Comparison of ENCODE assay signal across 19 cellular contexts in the genomic region with DNA sequence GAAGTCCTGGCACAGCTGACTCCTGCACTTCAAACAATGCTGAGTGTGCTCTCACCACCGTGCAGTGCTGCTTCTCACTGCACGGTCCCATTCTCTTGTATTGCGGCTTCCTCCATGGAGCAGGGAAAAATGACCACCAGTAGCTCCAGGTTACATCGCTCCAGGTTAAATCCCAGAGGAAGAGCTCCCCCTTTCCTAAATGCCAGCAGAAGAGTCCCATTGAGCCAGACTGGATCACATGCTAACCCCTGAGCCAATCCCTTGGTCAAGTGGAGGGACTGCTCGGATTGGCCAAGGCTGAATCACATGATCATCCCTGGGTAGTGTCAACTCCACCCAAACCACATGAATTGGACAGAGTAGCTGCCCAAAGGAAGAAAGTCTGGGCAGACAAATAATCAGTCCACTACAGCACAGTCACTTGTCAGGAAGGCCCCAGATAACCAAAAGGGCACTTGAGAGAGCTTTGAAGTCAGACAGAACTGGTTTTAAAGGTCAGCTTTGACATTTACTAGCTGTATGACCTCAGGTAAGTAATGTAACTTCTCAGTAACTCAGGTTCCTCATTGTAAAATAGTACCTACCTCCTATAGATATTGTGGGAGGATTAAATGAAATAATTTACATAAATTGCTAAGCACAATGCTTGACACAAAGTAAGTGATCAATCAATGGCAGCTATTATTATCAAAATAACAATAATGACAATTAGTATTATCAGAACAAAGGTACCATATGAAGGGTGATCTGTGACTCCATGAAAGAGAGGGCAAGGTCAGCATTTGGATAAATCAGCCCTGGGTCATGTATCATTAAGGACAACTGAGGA. TPM values are rescaled to one million over a fixed set of nuclear protein-coding genes. Genes with fewer than 3 reads are reported as not detected.
DNase-seq lines count a peak whose midpoint lies in the region; ATAC-seq and TF ChIP-seq lines count a peak whose summit lies in the region.
"Had no signal": no experiment of that assay in that cellular context is flagged by ENCODE, and none has a peak within 500 bp of the region (broad histone marks: within the 10 kb centered on the region; RNA-seq: fewer than 3 reads in every experiment).

No MANE protein-coding gene starts in this region.

- intact Hi-C loops in HCT116 (cut with micrococcal nuclease), result no loop called here
- intact Hi-C loops in adrenal gland (cut with DNase I), result no loop called here
- intact Hi-C loops in lower lobe of right lung (cut with DNase I), result no loop called here

- no peaks in the 10 kb centered on the region for H3K9me2 ChIP-seq in HCT116 (ENCODE audit: insufficient read depth)

- RAD21 ChIA-PET in HCT116 (lab: Charles Lee; ENCODE audit: low non-redundant PET in 1 of 2, low total read pairs in 2 of 2, uncharacterized antibody in 2 of 2, unreplicated experiment in 2 of 2), result no interaction called here

- no peaks in the 10 kb centered on the region for H3K36me3 ChIP-seq in HCT116 (ENCODE audit: control insufficient read depth in 1 of 2, insufficient read depth in 2 of 2, low read length in 2 of 2)
- no peaks in the 10 kb centered on the region for H3K36me3 ChIP-seq in adrenal gland (replicated peaks in 1 of 2)
- no peaks in the 10 kb centered on the region for H3K36me3 ChIP-seq in lower lobe of right lung
- H3K36me3 ChIP-seq: suprapubic skin had no signal

- H3K27ac ChIP-seq in HCT116 (ENCODE audit: low read depth, low read length) (no peak overlapping the region), adrenal gland (peak overlapping the region in 4 of 5 donors; percentile 38 to 83 (median 74)), lower lobe of right lung (no peak overlapping the region)
- H3K27ac ChIP-seq: suprapubic skin had no signal

- H2AFZ ChIP-seq in HCT116 (ENCODE audit: low read depth, low read length, poor library complexity, severe bottlenecking), result no peak overlapping the region

- H3K4me1 ChIP-seq in HCT116 (ENCODE audit: control insufficient read depth in 1 of 2, insufficient read depth in 2 of 2, low read length in 2 of 2), result peaks cover 7 to 34% of the 10 kb centered on the region in 2 experiments; a peak in 3 of 4 replicates
- H3K4me1 ChIP-seq in adrenal gland (replicated peaks in 1 of 2), result peaks cover 19 to 24% of the 10 kb centered on the region in 2 donors
- peaks cover 19% of the 10 kb centered on the region for H3K4me1 ChIP-seq in lower lobe of right lung

- POLR2A ChIA-PET in HCT116 (lab: Charles Lee), result no interaction called here

- CTCF ChIA-PET in HCT116 (lab: Charles Lee), result no interaction called here

- no peaks in the 10 kb centered on the region for H4K20me1 ChIP-seq in HCT116 (ENCODE audit: insufficient read depth)

- DNase-seq in HCT116 (ENCODE audit: low read depth, low spot score) (no peak), NCI-H2196 treated with DMSO at 0.1 percent for 48 hours (lab: John Stamatoyannopoulos, UW; ENCODE audit: unreplicated experiment) (peak; percentile 61), adrenal gland (peak in 3 of 7 donors; percentile 25 to 65 (median 32)), lower lobe of right lung (no peak), DMS153 (lab: John Stamatoyannopoulos, UW) (no peak), DMS 273 (lab: John Stamatoyannopoulos, UW; ENCODE audit: unreplicated experiment) (no peak)
- DNase-seq in activated naive CD4-positive, alpha-beta T cell treated with anti-CD3 and anti-CD28 coated beads, Interleukin-2, amount 50 U/mL, for 16 hours, result no peak
- DNase-seq: activated CD4-positive, alpha-beta T cell treated with anti-CD3 and anti-CD28 coated beads, Interleukin-2, amount 50 U/mL, for 1 hour; activated naive CD4-positive, alpha-beta T cell; AML-193; endodermal cell; GDM1; kidney; MM.1S; NCI-H1694; NCI-H526; stimulated activated CD4-positive, alpha-beta T cell treated with anti-CD3 and anti-CD28 coated beads, Interleukin-4, amount 100 ng/mL, for 4 hours had no signal

- no peak for TF ChIP-seq POLR2A in HCT116 (IDR thresholded peaks at IDR 0.05; ENCODE audit: borderline replicate concordance, extremely low read depth, insufficient read depth, insufficient read length)
- no peak for TF ChIP-seq POLR2A in adrenal gland (IDR thresholded peaks at IDR 0.05)

- H3K9ac ChIP-seq in HCT116 (ENCODE audit: low read length), result no peak overlapping the region

- H3K27me3 ChIP-seq in HCT116 (ENCODE audit: insufficient read depth, low read length), result no peaks in the 10 kb centered on the region
- no peaks in the 10 kb centered on the region for H3K27me3 ChIP-seq in adrenal gland
- H3K27me3 ChIP-seq in lower lobe of right lung (ENCODE audit: low read depth), result no peaks in the 10 kb centered on the region
- H3K27me3 ChIP-seq: suprapubic skin had no signal

- ATAC-seq in HCT116 (peak; percentile 70; the same call in 1 of the 2 replicates), lower lobe of right lung (peak; percentile 44 to 61)

- no peak for TF ChIP-seq RAD21 in HCT116 (IDR thresholded peaks at IDR 0.05; ENCODE audit: low read depth)

- TF ChIP-seq CTCF in HCT116 (IDR thresholded peaks at IDR 0.05 in 2 of 3, conservative IDR thresholded peaks at IDR 0.05 in 1 of 3; ENCODE audit: borderline replicate concordance in 1 of 3, insufficient read depth in 1 of 3, low read depth in 2 of 3, low read length in 2 of 3), result no peak
- no peak for TF ChIP-seq CTCF in adrenal gland (IDR thresholded peaks at IDR 0.05)
- TF ChIP-seq CTCF in lower lobe of right lung (IDR thresholded peaks at IDR 0.05), result no peak

- H3K4me3 ChIP-seq in HCT116 (replicated peaks in 1 of 2; ENCODE audit: low read depth in 1 of 2, low read length in 2 of 2) (no peak overlapping the region), adrenal gland (no peak overlapping the region), lower lobe of right lung (no peak overlapping the region)
- H3K4me3 ChIP-seq: smooth muscle cell, suprapubic skin had no signal

- H3K9me3 ChIP-seq in HCT116 (ENCODE audit: control insufficient read depth in 1 of 2, insufficient read depth in 1 of 2, low read depth in 1 of 2, low read length in 2 of 2) (no peaks in the 10 kb centered on the region), adrenal gland (replicated peaks in 1 of 3) (no peaks in the 10 kb centered on the region), lower lobe of right lung (no peaks in the 10 kb centered on the region)
- H3K9me3 ChIP-seq: suprapubic skin had no signal

- peak overlapping the region; percentile 2; the same call in 1 of the 2 replicates for H3K4me2 ChIP-seq in HCT116 (ENCODE audit: low read length)
- H3K4me2 ChIP-seq: smooth muscle cell had no signal

- BruUV-seq in HCT116 (replicated peaks; lab: Mats Ljungman, UMichigan), result no TSS peak

- peaks cover 7% of the 10 kb centered on the region for H3K79me2 ChIP-seq in HCT116 (ENCODE audit: insufficient read depth, low read length)

- 89 to 90% (median 90%) methylated on average over 5 of the region's 5 CpGs for WGBS in adrenal gland, 4 donors

TF ChIP-seq in HCT116, 20 proteins besides CTCF, POLR2A, EP300 and RAD21:
- TF ChIP-seq TCF7L2 (IDR thresholded peaks at IDR 0.05; ENCODE audit: borderline replicate concordance, extremely low read depth, insufficient read depth, insufficient read length) (no peak), EGR1 (IDR thresholded peaks at IDR 0.05; ENCODE audit: low read depth) (no peak)
- TF ChIP-seq, protein P1, sequence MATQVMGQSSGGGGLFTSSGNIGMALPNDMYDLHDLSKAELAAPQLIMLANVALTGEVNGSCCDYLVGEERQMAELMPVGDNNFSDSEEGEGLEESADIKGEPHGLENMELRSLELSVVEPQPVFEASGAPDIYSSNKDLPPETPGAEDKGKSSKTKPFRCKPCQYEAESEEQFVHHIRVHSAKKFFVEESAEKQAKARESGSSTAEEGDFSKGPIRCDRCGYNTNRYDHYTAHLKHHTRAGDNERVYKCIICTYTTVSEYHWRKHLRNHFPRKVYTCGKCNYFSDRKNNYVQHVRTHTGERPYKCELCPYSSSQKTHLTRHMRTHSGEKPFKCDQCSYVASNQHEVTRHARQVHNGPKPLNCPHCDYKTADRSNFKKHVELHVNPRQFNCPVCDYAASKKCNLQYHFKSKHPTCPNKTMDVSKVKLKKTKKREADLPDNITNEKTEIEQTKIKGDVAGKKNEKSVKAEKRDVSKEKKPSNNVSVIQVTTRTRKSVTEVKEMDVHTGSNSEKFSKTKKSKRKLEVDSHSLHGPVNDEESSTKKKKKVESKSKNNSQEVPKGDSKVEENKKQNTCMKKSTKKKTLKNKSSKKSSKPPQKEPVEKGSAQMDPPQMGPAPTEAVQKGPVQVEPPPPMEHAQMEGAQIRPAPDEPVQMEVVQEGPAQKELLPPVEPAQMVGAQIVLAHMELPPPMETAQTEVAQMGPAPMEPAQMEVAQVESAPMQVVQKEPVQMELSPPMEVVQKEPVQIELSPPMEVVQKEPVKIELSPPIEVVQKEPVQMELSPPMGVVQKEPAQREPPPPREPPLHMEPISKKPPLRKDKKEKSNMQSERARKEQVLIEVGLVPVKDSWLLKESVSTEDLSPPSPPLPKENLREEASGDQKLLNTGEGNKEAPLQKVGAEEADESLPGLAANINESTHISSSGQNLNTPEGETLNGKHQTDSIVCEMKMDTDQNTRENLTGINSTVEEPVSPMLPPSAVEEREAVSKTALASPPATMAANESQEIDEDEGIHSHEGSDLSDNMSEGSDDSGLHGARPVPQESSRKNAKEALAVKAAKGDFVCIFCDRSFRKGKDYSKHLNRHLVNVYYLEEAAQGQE (IDR thresholded peaks at IDR 0.05; ENCODE audit: low read depth), result no peak

RNA-seq across cellular contexts. Expression of gene TEC, which starts 14.3 kb away (rescaled TPM):
- 4.5 TPM for total RNA-seq in HCT116 (2021; ENCODE audit: unreplicated experiment)
- 2.6 and 3.6 TPM in 2 replicates for polyA plus RNA-seq in HCT116 (2012)
- 1 to 10 TPM; 2.2 to 8.0 (median 5.1) TPM for total RNA-seq in adrenal gland
- polyA plus RNA-seq in adrenal gland, result 1 to 10 TPM; 1.7 to 4.7 (median 3.2) TPM
- total RNA-seq in lower lobe of right lung, result 7.4 TPM

Comparison
In these comparisons a context has a peak if more than half of its experiments do, and no peak if none do; other contexts are left out.
1. H3K27ac ChIP-seq: peak in adrenal gland (4 of 5); none in HCT116 (single experiment) and lower lobe of right lung (single experiment).